Comparison of ENCODE assay signal across 10 cellular contexts in the genomic region with DNA sequence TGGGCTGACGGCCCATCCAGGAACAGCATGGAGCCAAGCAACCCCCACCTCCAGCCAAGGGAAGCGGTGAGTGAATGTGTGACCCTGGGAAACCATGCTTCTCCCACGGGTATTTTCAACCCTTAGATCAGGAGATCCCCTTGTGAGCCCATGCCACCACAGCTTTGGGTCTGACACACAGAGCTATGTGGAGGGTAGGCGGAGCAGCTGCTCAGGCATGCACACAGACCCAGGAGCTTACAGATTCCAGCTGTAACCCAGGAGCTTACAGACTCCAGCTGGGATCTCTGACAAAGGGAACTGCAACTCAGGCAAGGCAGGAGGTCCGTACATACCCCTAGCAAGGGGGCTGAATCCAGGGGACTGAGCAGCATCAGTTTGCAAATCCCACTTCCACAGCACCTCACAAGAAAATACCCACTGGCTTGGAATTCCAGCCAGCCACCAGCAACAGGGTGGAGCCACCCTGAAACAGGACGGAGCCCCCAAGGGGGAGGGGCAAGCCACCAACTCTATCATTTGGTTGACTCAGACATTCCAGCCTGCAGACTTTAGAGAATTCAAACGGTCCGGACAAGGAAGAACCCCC. TPM values are rescaled to one million over a fixed set of nuclear protein-coding genes. Genes with fewer than 3 reads are reported as not detected.
DNase-seq lines count a peak whose midpoint lies in the region; FAIRE-seq and TF ChIP-seq lines count a peak whose summit lies in the region.
"Had no signal": no experiment of that assay in that cellular context is flagged by ENCODE, and none has a peak within 500 bp of the region (broad histone marks: within the 10 kb centered on the region; RNA-seq: fewer than 3 reads in every experiment).

No MANE protein-coding gene starts in this region.

- H3K27me3 Mint-ChIP-seq in MCF 10A (ENCODE audit: insufficient read depth, unreplicated experiment), result no peaks in the 10 kb centered on the region

- peak overlapping the region; percentile 2 for H3K4me2 ChIP-seq in mammary epithelial cell (ENCODE audit: insufficient read depth, low read depth, low read length)
- H3K4me2 ChIP-seq: A549 had no signal

- H3K4me1 Mint-ChIP-seq in MCF 10A (ENCODE audit: insufficient read depth, unreplicated experiment), result no peaks in the 10 kb centered on the region

- in situ Hi-C loops in mammary epithelial cell (cut with MboI; ENCODE audit: low sequenced_read_pairs in 2 of 2), result no loop called here

- DNase-seq in mammary epithelial cell (peak; percentile 27), MCF 10A (ENCODE audit: unreplicated experiment) (no peak), SK-N-DZ (ENCODE audit: low spot score) (peak; percentile 13), urothelium cell line (ENCODE audit: low spot score) (peak; percentile 32), GF-D8 (lab: John Stamatoyannopoulos, UW) (no peak), NCI-H748 (lab: John Stamatoyannopoulos, UW; ENCODE audit: unreplicated experiment) (no peak)
- no peak for DNase-seq in stimulated activated CD4-positive, alpha-beta T cell treated with anti-CD3 and anti-CD28 coated beads, Interleukin-12 subunit alpha, Interleukin-12 subunit beta, amount 100 ng/mL, for 4 hours
- DNase-seq: NCI-H1417 treated with DMSO at 0.1 percent for 48 hours had no signal

- H3K36me3 Mint-ChIP-seq in MCF 10A (ENCODE audit: insufficient read depth, unreplicated experiment), result no peaks in the 10 kb centered on the region

- H3K27ac ChIP-seq in mammary epithelial cell (ENCODE audit: insufficient read depth, low read depth, low read length), result no peak overlapping the region
- H3K27ac ChIP-seq: A549 had no signal

- dilution Hi-C loops in mammary epithelial cell (cut with HindIII; ENCODE audit: low sequenced_read_pairs), result no loop called here

- H3K4me3 ChIP-seq in mammary epithelial cell (replicated peaks in 1 of 3; ENCODE audit: insufficient read depth in 1 of 3, low read depth in 2 of 3, low read length in 3 of 3) (no peak overlapping the region), iPS-18c (ENCODE audit: insufficient read depth, low read depth, low read length) (peak overlapping the region; percentile 24; the same call in 1 of the 2 replicates)
- H3K4me3 ChIP-seq: A549 had no signal

- intact Hi-C loops in mammary epithelial cell (cut with micrococcal nuclease) (no loop called here), MCF 10A (cut with micrococcal nuclease) (no loop called here)

- H3K4me1 ChIP-seq in mammary epithelial cell (ENCODE audit: insufficient read depth, low read length), result no peaks in the 10 kb centered on the region
- H3K4me1 ChIP-seq: A549 had no signal

- no peak overlapping the region for H3K9ac ChIP-seq in mammary epithelial cell (ENCODE audit: insufficient read depth, low read length)

- no peaks in the 10 kb centered on the region for H4K20me1 ChIP-seq in mammary epithelial cell (ENCODE audit: insufficient read depth, low read length)

- TF ChIP-seq CTCF in mammary epithelial cell (conservative IDR thresholded peaks at IDR 0.05 in 1 of 2, IDR thresholded peaks at IDR 0.05 in 1 of 2; ENCODE audit: extremely low read depth in 1 of 2, insufficient read depth in 1 of 2, low read depth in 1 of 2, low read length in 2 of 2) (no peak), MCF 10A (IDR thresholded peaks at IDR 0.05; ENCODE audit: unreplicated experiment) (no peak)

- no peaks in the 10 kb centered on the region for H3K27me3 ChIP-seq in mammary epithelial cell (ENCODE audit: insufficient read depth, low read length)

- H2AFZ ChIP-seq in mammary epithelial cell (ENCODE audit: low read depth, low read length), result no peak overlapping the region

- H3K9me3 ChIP-seq in mammary epithelial cell (replicated peaks; ENCODE audit: insufficient read depth, low read length), result no peaks in the 10 kb centered on the region
- H3K9me3 ChIP-seq in iPS-18c (ENCODE audit: control insufficient read depth, insufficient read depth, low read length), result no peaks in the 10 kb centered on the region
- H3K9me3 ChIP-seq: A549 had no signal

- H3K79me2 ChIP-seq in mammary epithelial cell (ENCODE audit: insufficient read depth, low read length), result no peaks in the 10 kb centered on the region

- no peaks in the 10 kb centered on the region for H3K9me3 Mint-ChIP-seq in MCF 10A (ENCODE audit: unreplicated experiment)

- POLR2A ChIA-PET in MCF 10A (lab: Yijun Ruan, JAX), result no interaction called here

- BruUV-seq in mammary epithelial cell (replicated peaks; lab: Mats Ljungman, UMichigan), result no TSS peak
- no TSS peak for BruUV-seq in MCF 10A (replicated peaks; lab: Mats Ljungman, UMichigan)

- 42% methylated on average over 4 of the region's 8 CpGs for WGBS in mammary epithelial cell (ENCODE audit: low coverage, missing lambda C conversion rate)

- H3K4me3 Mint-ChIP-seq in MCF 10A (ENCODE audit: unreplicated experiment), result no peak overlapping the region

- H3K36me3 ChIP-seq in mammary epithelial cell (ENCODE audit: insufficient read depth, low read length), result no peaks in the 10 kb centered on the region

- CTCF ChIA-PET in mammary epithelial cell (lab: Charles Lee; ENCODE audit: low non-redundant PET), result no interaction called here
- CTCF ChIA-PET in MCF 10A (lab: Yijun Ruan, JAX), result no interaction called here

- no peak for FAIRE-seq in urothelium cell line (lab: Jason Lieb, UNC)
- FAIRE-seq: A549 had no signal

- H3K27ac Mint-ChIP-seq in MCF 10A (ENCODE audit: low read depth, unreplicated experiment), result no peak overlapping the region

RNA-seq across cellular contexts. Expression of a gene that starts 40.8 kb away (rescaled TPM):
- total RNA-seq in mammary epithelial cell (1 to 10 TPM; 3.3 to 4.4 TPM), MCF 10A (2022) (6.1 and 8.1 TPM in 2 replicates)
- 1.6 TPM for polyA plus RNA-seq in mammary epithelial cell
- not detected for polyA minus RNA-seq in mammary epithelial cell
- 6.2 and 9.7 TPM in 2 replicates for polyA plus RNA-seq in SK-N-DZ (2014; cell fraction: cytosol; rRNA removed)
- 7.8 and 18.6 TPM in 2 replicates for polyA plus RNA-seq in SK-N-DZ (2014; cell fraction: nucleus; rRNA removed)

Comparison
In these comparisons a context has a peak if more than half of its experiments do, and no peak if none do; other contexts are left out.
1. DNase-seq: peak in mammary epithelial cell (single experiment), SK-N-DZ (single experiment) and urothelium cell line (single experiment); none in MCF 10A (single experiment), GF-D8 (single experiment), NCI-H748 (single experiment) and stimulated activated CD4-positive, alpha-beta T cell treated with anti-CD3 and anti-CD28 coated beads, Interleukin-12 subunit alpha, Interleukin-12 subunit beta, amount 100 ng/mL, for 4 hours (single experiment).